ENCODE assay signal across 8 cellular contexts in genomic region chr4:3480528-3481112, GRCh38. TPM values are rescaled to one million over a fixed set of nuclear protein-coding genes. Genes with fewer than 3 reads are reported as not detected.
DNase-seq lines count a peak whose midpoint lies in the region; ATAC-seq, FAIRE-seq and TF ChIP-seq lines count a peak whose summit lies in the region.

No MANE protein-coding gene starts in this region.

- no peak for TF ChIP-seq POLR2A in H54 (IDR thresholded peaks at IDR 0.05; ENCODE audit: low read depth, low read length)

- ATAC-seq in GM18861 (IDR thresholded peaks at IDR 0.05; ENCODE audit: unreplicated experiment), result no peak

- in situ Hi-C loops in Caki2 (cut with HindIII; ENCODE audit: low pct_unique_long_range_greater_than_20kb, low sequenced_read_pairs), result no loop called here

- FAIRE-seq in H54 (lab: Jason Lieb, UNC), result no peak

- DNase-seq in Caki2 (ENCODE audit: low read depth) (peak; percentile 66), H54 (ENCODE audit: insufficient read length, low spot score) (peak; percentile 69), NCI-H2107 treated with DMSO at 0.1 percent for 48 hours (lab: John Stamatoyannopoulos, UW; ENCODE audit: unreplicated experiment) (peak; percentile 9), cerebellar cortex (ENCODE audit: low spot score) (peak; percentile 81), kidney glomerular epithelial cell (lab: John Stamatoyannopoulos, UW) (peak; percentile 45)
- DNase-seq in activated CD4-positive, alpha-beta T cell treated with anti-CD3 and anti-CD28 coated beads for 1 hour, result peak; percentile 53
- peak; percentile 83 to 89 for DNase-seq in stimulated activated CD4-positive, alpha-beta T cell treated with anti-CD3 and anti-CD28 coated beads, Interleukin-2, amount 100 ng/mL, for 48 hours

RNA-seq across cellular contexts. Expression of gene DOK7, which starts 17.5 kb away (rescaled TPM):
- total RNA-seq in Caki2 (2014; rRNA removed; shearing (Covaris generic); ENCODE audit: low replicate concordance), result 19.8 and 20.7 TPM in 2 replicates

RNA-seq across cellular contexts. Expression of gene HGFAC, which starts 38.9 kb away (rescaled TPM):
- not detected in 2 replicates for total RNA-seq in Caki2 (2014; rRNA removed; shearing (Covaris generic); ENCODE audit: low replicate concordance)

RNA-seq across cellular contexts. Expression of gene LRPAP1, which starts 51.6 kb away (rescaled TPM):
- 183 and 215 TPM in 2 replicates for total RNA-seq in Caki2 (2014; rRNA removed; shearing (Covaris generic); ENCODE audit: low replicate concordance)

Comparison
In these comparisons a context has a peak if more than half of its experiments do, and no peak if none do; other contexts are left out.
1. DNase-seq: peak in every context shown above with its lines; median percentile 86 in stimulated activated CD4-positive, alpha-beta T cell treated with anti-CD3 and anti-CD28 coated beads, Interleukin-2, amount 100 ng/mL, for 48 hours; 81 in cerebellar cortex; 69 in H54; 66 in Caki2; 53 in activated CD4-positive, alpha-beta T cell treated with anti-CD3 and anti-CD28 coated beads for 1 hour; 45 in kidney glomerular epithelial cell; 9 in NCI-H2107 treated with DMSO at 0.1 percent for 48 hours.